12 cellular contexts compared by ENCODE assay signal in genomic region chr1:156359973-156360372, GRCh38. TPM values are rescaled to one million over a fixed set of nuclear protein-coding genes. Genes with fewer than 3 reads are reported as not detected.
DNase-seq lines count a peak whose midpoint lies in the region; ATAC-seq and TF ChIP-seq lines count a peak whose summit lies in the region.
"Had no signal": no experiment of that assay in that cellular context is flagged by ENCODE, and none has a peak within 500 bp of the region (broad histone marks: within the 10 kb centered on the region; RNA-seq: fewer than 3 reads in every experiment).

No MANE protein-coding gene starts in this region.

- ATAC-seq in T-helper 17 cell: no peak
- ATAC-seq in HG03439 (IDR thresholded peaks at IDR 0.05; ENCODE audit: unreplicated experiment): no peak
- no peak for ATAC-seq in GM19455 (IDR thresholded peaks at IDR 0.05; ENCODE audit: unreplicated experiment)

- H3K36me3 Mint-ChIP-seq in T-helper 17 cell (ENCODE audit: low read depth): no peaks in the 10 kb centered on the region

- in situ Hi-C loops in SK-MEL-5 (cut with HindIII; ENCODE audit: low pct_unique_long_range_greater_than_20kb, low sequenced_read_pairs): no loop called here

- POLR2A ChIA-PET in A673 (lab: Charles Lee; ENCODE audit: low non-redundant PET): no interaction called here
- POLR2A ChIA-PET in GM10248 (lab: Yijun Ruan, JAX): interaction anchor here (1.5 kb wide), 1 partner anchor 62 kb away, joined by 3 read pairs; no protein-coding TSS in a partner anchor

- CTCF ChIA-PET in A673 (lab: Charles Lee): interaction anchor here (1.0 to 1.1 kb wide), 3 partner anchors 26 to 135 kb away, joined by 3 to 4 read pairs (median 3); partner anchors contain the start of gene GLMP
- CTCF ChIA-PET in GM10248 (lab: Yijun Ruan, JAX): interaction anchor here (0.7 to 7.7 kb wide), 13 partner anchors 10 to 479 kb away, joined by 3 to 55 read pairs (median 4); partner anchors contain the start of gene RHBG

- no peak overlapping the region for H3K9ac ChIP-seq in colonic mucosa (ENCODE audit: low read depth in 2 of 2, low read length in 2 of 2)

- H3K36me3 ChIP-seq in A673 (ENCODE audit: insufficient read depth, low read length, poor library complexity, severe bottlenecking) (no peaks in the 10 kb centered on the region), colonic mucosa (no peaks in the 10 kb centered on the region)
- H3K36me3 ChIP-seq: suprapubic skin had no signal

- H3K4me3 ChIP-seq in A673 (ENCODE audit: low read depth, low read length, poor library complexity, severe bottlenecking) (no peak overlapping the region), fibroblast of mammary gland (ENCODE audit: control insufficient read depth, low read depth, low read length) (no peak overlapping the region), colonic mucosa (no peak overlapping the region)
- H3K4me3 ChIP-seq: suprapubic skin had no signal

- H3K27ac Mint-ChIP-seq in T-helper 17 cell: no peak overlapping the region

- peak; percentile 56 for TF ChIP-seq CTCF in A673 (conservative IDR thresholded peaks at IDR 0.05; ENCODE audit: low read depth, low read length)
- TF ChIP-seq CTCF in GM10248 (IDR thresholded peaks at IDR 0.05; ENCODE audit: control extremely low read depth, extremely low read depth, low read depth, missing control alignments): peak; percentile 15
- peak; percentile 68 for TF ChIP-seq CTCF in fibroblast of mammary gland (conservative IDR thresholded peaks at IDR 0.05; ENCODE audit: control insufficient read depth, insufficient read depth, low read depth, low read length)
- TF ChIP-seq CTCF in colonic mucosa (IDR thresholded peaks at IDR 0.05): no peak

- H3K9me3 ChIP-seq in A673 (ENCODE audit: low read depth, low read length, poor library complexity, severe bottlenecking) (no peaks in the 10 kb centered on the region), T-helper 17 cell (ENCODE audit: control insufficient read depth, low read length, poor library complexity, severe bottlenecking) (no peaks in the 10 kb centered on the region), colonic mucosa (no peaks in the 10 kb centered on the region)
- H3K9me3 ChIP-seq: suprapubic skin had no signal

- no peak overlapping the region for H3K4me3 Mint-ChIP-seq in T-helper 17 cell

- BruUV-seq in A673 (replicated peaks; lab: Mats Ljungman, UMichigan): no TSS peak

- peaks cover 4% of the 10 kb centered on the region for H3K4me1 ChIP-seq in A673 (ENCODE audit: insufficient read depth, low read length, poor library complexity, severe bottlenecking)
- no peaks in the 10 kb centered on the region for H3K4me1 ChIP-seq in colonic mucosa

- H3K4me1 Mint-ChIP-seq in T-helper 17 cell: peaks cover 5% of the 10 kb centered on the region

- no peaks in the 10 kb centered on the region for H3K27me3 ChIP-seq in A673 (replicated peaks; ENCODE audit: insufficient read depth, low read depth, low read length, poor library complexity)
- no peaks in the 10 kb centered on the region for H3K27me3 ChIP-seq in colonic mucosa

- peaks cover 54% of the 10 kb centered on the region for H3K27me3 Mint-ChIP-seq in T-helper 17 cell

- peak; percentile 40 for DNase-seq in A673 (ENCODE audit: low spot score)
- no peak for DNase-seq in GM10248 (ENCODE audit: extremely low spot score)
- peak; percentile 70 for DNase-seq in SK-MEL-5 (ENCODE audit: low read depth, low spot score)
- peak; percentile 74 for DNase-seq in fibroblast of mammary gland (ENCODE audit: low read depth)
- no peak for DNase-seq in T-helper 17 cell
- no peak for DNase-seq in colonic mucosa
- DNase-seq: DMS79; effector CD4-positive, alpha-beta T cell; midbrain had no signal

- H3K27ac ChIP-seq in A673 (ENCODE audit: low read depth, low read length, poor library complexity, severe bottlenecking) (no peak overlapping the region), colonic mucosa (no peak overlapping the region)
- H3K27ac ChIP-seq: suprapubic skin had no signal

- intact Hi-C loops in A673 (cut with micrococcal nuclease; ENCODE audit: unreplicated experiment) (no loop called here), colonic mucosa (cut with DNase I) (no loop called here)

RNA-seq across cellular contexts. Expression of gene RHBG, which starts 9.0 kb away (rescaled TPM):
- total RNA-seq in A673 (2021) (not detected in 2 replicates), T-helper 17 cell (not detected), colonic mucosa (under 1 TPM in 1 of 2 donors, not detected in 1; 0.12 TPM)
- total RNA-seq in SK-MEL-5 (2014; rRNA removed; shearing (Covaris generic)): not detected in 2 replicates
- not detected in 2 replicates for polyA plus RNA-seq in SK-MEL-5 (2015; cell fraction: cytosol; rRNA removed)
- polyA plus RNA-seq in SK-MEL-5 (2015; cell fraction: nucleus; rRNA removed): not detected in 2 replicates

RNA-seq across cellular contexts. Expression of gene TSACC, which starts 21.6 kb away (rescaled TPM):
- 1.0 TPM in 1 of 2 replicates, not detected in the other for total RNA-seq in A673 (2021)
- total RNA-seq in SK-MEL-5 (2014; rRNA removed; shearing (Covaris generic)): 1.3 and 3.0 TPM in 2 replicates
- polyA plus RNA-seq in SK-MEL-5 (2015; cell fraction: cytosol; rRNA removed): 2.2 and 3.4 TPM in 2 replicates
- polyA plus RNA-seq in SK-MEL-5 (2015; cell fraction: nucleus; rRNA removed): 0.75 TPM in 1 of 2 replicates, not detected in the other
- total RNA-seq in T-helper 17 cell: under 1 TPM in 1 of 2 donors, not detected in 1; 0.40 TPM
- not detected for total RNA-seq in colonic mucosa
- total RNA-seq: suprapubic skin had no signal

RNA-seq across cellular contexts. Expression of gene CCT3, which starts 21.9 kb away (rescaled TPM):
- total RNA-seq in A673 (2021) (619 and 678 TPM in 2 replicates), T-helper 17 cell (10 to 100 TPM; 75.3 to 77.6 TPM), colonic mucosa (100 to 1,000 TPM; 125 to 294 TPM)
- total RNA-seq in SK-MEL-5 (2014; rRNA removed; shearing (Covaris generic)): 507 and 520 TPM in 2 replicates
- polyA plus RNA-seq in SK-MEL-5 (2015; cell fraction: cytosol; rRNA removed): 313 and 371 TPM in 2 replicates
- polyA plus RNA-seq in SK-MEL-5 (2015; cell fraction: nucleus; rRNA removed): 222 and 228 TPM in 2 replicates

Comparison
In these comparisons a context has a peak if more than half of its experiments do, and no peak if none do; other contexts are left out.
1. DNase-seq: peak in A673 (single experiment), SK-MEL-5 (single experiment) and fibroblast of mammary gland (single experiment); none in GM10248 (single experiment), T-helper 17 cell (0 of 3) and colonic mucosa (single experiment).